In the genomic region with DNA sequence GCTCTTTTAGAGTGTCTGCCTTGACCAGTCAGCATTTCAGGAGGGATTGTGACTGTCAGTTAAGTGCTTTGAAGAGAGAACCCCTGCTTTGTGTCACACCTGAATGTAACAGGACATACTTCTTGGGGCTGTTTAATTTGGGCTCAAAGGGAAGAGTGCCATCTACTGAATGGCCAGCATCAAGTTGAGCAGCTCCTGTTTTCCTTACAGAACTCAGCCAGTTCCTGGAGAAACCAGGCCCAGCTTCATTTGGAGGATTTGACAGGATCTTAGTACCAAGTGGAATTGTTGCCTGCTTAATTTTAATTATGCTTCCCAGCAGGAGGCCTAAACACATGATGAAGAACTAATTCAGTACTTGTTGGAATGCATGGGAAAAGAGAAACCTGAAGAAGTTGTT, we compare ENCODE assay signal across 8 cellular contexts. TPM values are rescaled to one million over a fixed set of nuclear protein-coding genes. Genes with fewer than 3 reads are reported as not detected.
DNase-seq lines count a peak whose midpoint lies in the region; ATAC-seq and TF ChIP-seq lines count a peak whose summit lies in the region.

No MANE protein-coding gene starts in this region.

- H3K27me3 ChIP-seq in SU-DHL-6 (ENCODE audit: low read length) (no peaks in the 10 kb centered on the region), heart right ventricle (no peaks in the 10 kb centered on the region)

- H3K4me2 ChIP-seq in SU-DHL-6 (ENCODE audit: low read depth, low read length, poor library complexity, severe bottlenecking), result peak overlapping the region; percentile 31

- peaks cover 99% of the 10 kb centered on the region for H3K79me2 ChIP-seq in SU-DHL-6 (ENCODE audit: insufficient read depth, low read length)

- H3K36me3 Mint-ChIP-seq in activated CD4-positive, alpha-beta T cell treated with anti-CD3 and anti-CD28 coated beads, Interleukin-2, amount 10 ng/mL, durations not matched to agents 24 days and 14 days (ENCODE audit: low read depth), result peaks cover 8% of the 10 kb centered on the region
- peaks cover 54% of the 10 kb centered on the region for H3K36me3 Mint-ChIP-seq in activated CD4-positive, alpha-beta T cell treated with anti-CD3 and anti-CD28 coated beads, Interleukin-2, amount 10 ng/mL, durations not matched to agents 7 days and 5 days (ENCODE audit: low read depth)
- no peaks in the 10 kb centered on the region for H3K36me3 Mint-ChIP-seq in stimulated activated effector memory CD8-positive, alpha-beta T cell treated with anti-CD3 and anti-CD28 coated beads, Interleukin-12 subunit alpha, Interleukin-12 subunit beta, amount 100 ng/mL, for 72 hours

- H3K4me3 ChIP-seq in SU-DHL-6 (ENCODE audit: insufficient read depth, low read length, poor library complexity, severe bottlenecking) (no peak overlapping the region), heart right ventricle (no peak overlapping the region)

- peaks cover 31% of the 10 kb centered on the region for H4K20me1 ChIP-seq in SU-DHL-6 (ENCODE audit: low read depth, low read length)

- H3K4me3 Mint-ChIP-seq in activated CD4-positive, alpha-beta T cell treated with anti-CD3 and anti-CD28 coated beads, Interleukin-2, amount 10 ng/mL, durations not matched to agents 24 days and 14 days, result peak overlapping the region; percentile 21
- H3K4me3 Mint-ChIP-seq in activated CD4-positive, alpha-beta T cell treated with anti-CD3 and anti-CD28 coated beads, Interleukin-2, amount 10 ng/mL, durations not matched to agents 7 days and 5 days, result no peak overlapping the region
- peak overlapping the region; percentile 20 for H3K4me3 Mint-ChIP-seq in stimulated activated effector memory CD8-positive, alpha-beta T cell treated with anti-CD3 and anti-CD28 coated beads, Interleukin-12 subunit alpha, Interleukin-12 subunit beta, amount 100 ng/mL, for 72 hours

- H3K9me3 Mint-ChIP-seq in activated CD4-positive, alpha-beta T cell treated with anti-CD3 and anti-CD28 coated beads, Interleukin-2, amount 10 ng/mL, durations not matched to agents 24 days and 14 days, result no peaks in the 10 kb centered on the region
- H3K9me3 Mint-ChIP-seq in activated CD4-positive, alpha-beta T cell treated with anti-CD3 and anti-CD28 coated beads, Interleukin-2, amount 10 ng/mL, durations not matched to agents 7 days and 5 days, result no peaks in the 10 kb centered on the region
- H3K9me3 Mint-ChIP-seq in stimulated activated effector memory CD8-positive, alpha-beta T cell treated with anti-CD3 and anti-CD28 coated beads, Interleukin-12 subunit alpha, Interleukin-12 subunit beta, amount 100 ng/mL, for 72 hours, result no peaks in the 10 kb centered on the region

- no peak overlapping the region for H2AFZ ChIP-seq in SU-DHL-6 (ENCODE audit: low read depth, low read length, severe bottlenecking)

- CTCF ChIA-PET in activated CD4-positive, alpha-beta T cell treated with anti-CD3 and anti-CD28 coated beads, Interleukin-2, amount 10 ng/mL, durations not matched to agents 7 days and 5 days (lab: Charles Lee), result interaction anchor here (0.5 to 1.3 kb wide), 2 partner anchors 30 to 53 kb away, joined by 3 read pairs; no protein-coding TSS in a partner anchor

- peak overlapping the region; percentile 34 for H3K27ac Mint-ChIP-seq in activated CD4-positive, alpha-beta T cell treated with anti-CD3 and anti-CD28 coated beads, Interleukin-2, amount 10 ng/mL, durations not matched to agents 24 days and 14 days
- no peak overlapping the region for H3K27ac Mint-ChIP-seq in activated CD4-positive, alpha-beta T cell treated with anti-CD3 and anti-CD28 coated beads, Interleukin-2, amount 10 ng/mL, durations not matched to agents 7 days and 5 days
- H3K27ac Mint-ChIP-seq in stimulated activated effector memory CD8-positive, alpha-beta T cell treated with anti-CD3 and anti-CD28 coated beads, Interleukin-12 subunit alpha, Interleukin-12 subunit beta, amount 100 ng/mL, for 72 hours, result peak overlapping the region; percentile 69

- no peak for TF ChIP-seq CTCF in SU-DHL-6 (IDR thresholded peaks at IDR 0.05; ENCODE audit: insufficient read depth, low read length, poor library complexity, severe bottlenecking)
- TF ChIP-seq CTCF in heart right ventricle (IDR thresholded peaks at IDR 0.05), result peak in 6 of 9 donors; percentile 23 to 56 (median 37)

- intact Hi-C loops in activated CD4-positive, alpha-beta T cell treated with anti-CD3 and anti-CD28 coated beads, Interleukin-2, amount 10 ng/mL, durations not matched to agents 24 days and 14 days (cut with micrococcal nuclease), result no loop called here
- intact Hi-C loops in heart right ventricle (cut with DNase I), result loop anchor here in 2 of 10 donors (10.0 kb wide), 2 partner anchors 59 to 131 kb away; no protein-coding TSS in a partner anchor

- no peaks in the 10 kb centered on the region for H3K9me3 ChIP-seq in SU-DHL-6 (ENCODE audit: insufficient read depth, low read length)
- no peaks in the 10 kb centered on the region for H3K9me3 ChIP-seq in heart right ventricle

- H3K4me1 Mint-ChIP-seq in activated CD4-positive, alpha-beta T cell treated with anti-CD3 and anti-CD28 coated beads, Interleukin-2, amount 10 ng/mL, durations not matched to agents 24 days and 14 days, result peaks cover 49% of the 10 kb centered on the region
- H3K4me1 Mint-ChIP-seq in activated CD4-positive, alpha-beta T cell treated with anti-CD3 and anti-CD28 coated beads, Interleukin-2, amount 10 ng/mL, durations not matched to agents 7 days and 5 days, result peaks cover 81% of the 10 kb centered on the region
- H3K4me1 Mint-ChIP-seq in stimulated activated effector memory CD8-positive, alpha-beta T cell treated with anti-CD3 and anti-CD28 coated beads, Interleukin-12 subunit alpha, Interleukin-12 subunit beta, amount 100 ng/mL, for 72 hours, result peaks cover 50% of the 10 kb centered on the region

- ATAC-seq in heart right ventricle (peak in 7 of 8 donors; percentile 46 to 63 (median 58)), HG02973 (IDR thresholded peaks at IDR 0.05; ENCODE audit: unreplicated experiment) (no peak), HG02759 (IDR thresholded peaks at IDR 0.05; ENCODE audit: unreplicated experiment) (no peak), GM18511 (IDR thresholded peaks at IDR 0.05; ENCODE audit: unreplicated experiment) (no peak)
- no peak for ATAC-seq in stimulated activated effector memory CD8-positive, alpha-beta T cell treated with anti-CD3 and anti-CD28 coated beads, Interleukin-12 subunit alpha, Interleukin-12 subunit beta, amount 100 ng/mL, for 72 hours

- POLR2A ChIA-PET in activated CD4-positive, alpha-beta T cell treated with anti-CD3 and anti-CD28 coated beads, Interleukin-2, amount 10 ng/mL, durations not matched to agents 7 days and 5 days (lab: Charles Lee), result interaction anchor here (0.6 kb wide), 1 partner anchor 63 kb away, joined by 4 read pairs; no protein-coding TSS in a partner anchor

- peaks cover 5% of the 10 kb centered on the region; the same call in 1 of the 2 replicates for H3F3A ChIP-seq in SU-DHL-6 (ENCODE audit: insufficient read depth)

- DNase-seq in activated CD4-positive, alpha-beta T cell treated with anti-CD3 and anti-CD28 coated beads, Interleukin-2, amount 10 ng/mL, durations not matched to agents 24 days and 14 days, result no peak
- DNase-seq in activated CD4-positive, alpha-beta T cell treated with anti-CD3 and anti-CD28 coated beads, Interleukin-2, amount 10 ng/mL, durations not matched to agents 7 days and 5 days, result no peak
- DNase-seq in heart right ventricle, result no peak
- DNase-seq in stimulated activated effector memory CD8-positive, alpha-beta T cell treated with anti-CD3 and anti-CD28 coated beads, Interleukin-12 subunit alpha, Interleukin-12 subunit beta, amount 100 ng/mL, for 72 hours (ENCODE audit: low spot score in 2 of 2), result no peak

- peaks cover 2 to 89% (median 77%) of the 10 kb centered on the region in 9 donors for H3K4me1 ChIP-seq in heart right ventricle

- no peak overlapping the region for H3K27ac ChIP-seq in SU-DHL-6 (ENCODE audit: low read depth, low read length)
- peak overlapping the region in 6 of 10 donors; percentile 8 to 66 (median 47) for H3K27ac ChIP-seq in heart right ventricle

- H3K9ac ChIP-seq in SU-DHL-6 (ENCODE audit: low read length), result no peak overlapping the region; the same call in 1 of the 2 replicates

- H3K27me3 Mint-ChIP-seq in activated CD4-positive, alpha-beta T cell treated with anti-CD3 and anti-CD28 coated beads, Interleukin-2, amount 10 ng/mL, durations not matched to agents 24 days and 14 days, result no peaks in the 10 kb centered on the region
- H3K27me3 Mint-ChIP-seq in activated CD4-positive, alpha-beta T cell treated with anti-CD3 and anti-CD28 coated beads, Interleukin-2, amount 10 ng/mL, durations not matched to agents 7 days and 5 days, result no peaks in the 10 kb centered on the region

- H3K9me2 ChIP-seq in SU-DHL-6 (replicated peaks; ENCODE audit: insufficient read depth, low read length), result no peaks in the 10 kb centered on the region

- 0 out of 2 replicates have a peak, but pooled peaks cover 3% of the 10 kb centered on the region for H3K36me3 ChIP-seq in SU-DHL-6 (ENCODE audit: low read length)
- no peaks in the 10 kb centered on the region for H3K36me3 ChIP-seq in heart right ventricle

RNA-seq across cellular contexts. Expression of a gene that starts 8.3 kb away (rescaled TPM):
- 28.4 and 28.9 TPM in 2 replicates for total RNA-seq in activated CD4-positive, alpha-beta T cell treated with anti-CD3 and anti-CD28 coated beads, Interleukin-2, amount 10 ng/mL, durations not matched to agents 24 days and 14 days
- 100 to 1,000 TPM; 360 to 444 TPM for total RNA-seq in activated CD4-positive, alpha-beta T cell treated with anti-CD3 and anti-CD28 coated beads, Interleukin-2, amount 10 ng/mL, durations not matched to agents 7 days and 5 days
- total RNA-seq in heart right ventricle, result 100 to 1,000 TPM in 2 of 10 donors, 10 to 100 TPM in 8; 62.5 to 106 (median 89.5) TPM
- polyA plus RNA-seq in heart right ventricle, result 10 to 100 TPM; 28.0 to 63.2 TPM

Comparison
In these comparisons a context has a peak if more than half of its experiments do, and no peak if none do; other contexts are left out.
1. ATAC-seq: peak in heart right ventricle (7 of 8); none in stimulated activated effector memory CD8-positive, alpha-beta T cell treated with anti-CD3 and anti-CD28 coated beads, Interleukin-12 subunit alpha, Interleukin-12 subunit beta, amount 100 ng/mL, for 72 hours (single experiment), HG02973 (single experiment), HG02759 (single experiment) and GM18511 (single experiment).